Comparison of ENCODE assay signal across 2 cellular contexts in genomic region chr2:28683100-28683706, GRCh38.
TF ChIP-seq lines count a peak whose summit lies in the region.

No MANE protein-coding gene starts in this region.

TF ChIP-seq in A549, 52 proteins besides CTCF, POLR2A, EP300 and RAD21 (continued from another document):
- 0 out of 2 replicates have a peak, but pooled peaks have one; percentile 38 for TF ChIP-seq E2F6 (IDR thresholded peaks at IDR 0.05; ENCODE audit: borderline replicate concordance, low read depth)

TF ChIP-seq in IMR-90, 13 proteins besides CTCF, POLR2A, EP300 and RAD21 (continued from another document):
- no peak for TF ChIP-seq ELK1 (IDR thresholded peaks at IDR 0.05; ENCODE audit: borderline replicate concordance, low read depth, low read length)
- TF ChIP-seq FOS (IDR thresholded peaks at IDR 0.05; ENCODE audit: low read depth, low read length) = no peak
- TF ChIP-seq RFX5 (IDR thresholded peaks at IDR 0.05; ENCODE audit: low read depth, low read length) = no peak
